1 cellular context compared by ENCODE assay signal in genomic region chr7:134432296-134433152, GRCh38.
TF ChIP-seq lines count a peak whose summit lies in the region.

No MANE protein-coding gene starts in this region.

TF ChIP-seq in HepG2, 621 proteins besides CTCF, POLR2A, EP300 and RAD21 (continued from another document and continues in another):
- TF ChIP-seq REST (IDR thresholded peaks at IDR 0.05; ENCODE audit: borderline replicate concordance in 1 of 2, low read depth in 1 of 2, low read length in 2 of 2) (no peak), FOXP4 (CRISPR knock-in tag; IDR thresholded peaks at IDR 0.05) (no peak), HNRNPK (IDR thresholded peaks at IDR 0.05; ENCODE audit: low read depth, low read length, poor library complexity, severe bottlenecking) (no peak), STAT6 (CRISPR knock-in tag; IDR thresholded peaks at IDR 0.05; ENCODE audit: borderline replicate concordance) (peak; percentile 71; the same call in 1 of the 2 replicates), BORCS8-MEF2B (CRISPR knock-in tag; IDR thresholded peaks at IDR 0.05) (no peak), ADNP (CRISPR knock-in tag; IDR thresholded peaks at IDR 0.05) (no peak), ATF7 (IDR thresholded peaks at IDR 0.05) (no peak), ATF7 (CRISPR knock-in tag; IDR thresholded peaks at IDR 0.05) (no peak), HCFC1 (IDR thresholded peaks at IDR 0.05; ENCODE audit: low read depth, low read length) (no peak), ARID4A (CRISPR knock-in tag; IDR thresholded peaks at IDR 0.05; ENCODE audit: borderline replicate concordance) (peak; percentile 71; the same call in 1 of the 2 replicates), DRAP1 (CRISPR knock-in tag; IDR thresholded peaks at IDR 0.05) (peak; percentile 48), ZNF264 (CRISPR knock-in tag; IDR thresholded peaks at IDR 0.05) (no peak), E2F5 (CRISPR knock-in tag; conservative IDR thresholded peaks at IDR 0.05) (no peak), RFX1 (IDR thresholded peaks at IDR 0.05) (no peak), CENPX (CRISPR knock-in tag; IDR thresholded peaks at IDR 0.05) (no peak), ZNF646 (CRISPR knock-in tag; IDR thresholded peaks at IDR 0.05) (no peak), CBX5 (CRISPR knock-in tag; IDR thresholded peaks at IDR 0.05; ENCODE audit: borderline replicate concordance) (no peak; the same call in 1 of the 2 replicates), ZNF275 (CRISPR knock-in tag; IDR thresholded peaks at IDR 0.05; ENCODE audit: borderline replicate concordance) (no peak), HOXA3 (CRISPR knock-in tag; IDR thresholded peaks at IDR 0.05) (peak; percentile 62; the same call in 1 of the 2 replicates), ZNF20 (CRISPR knock-in tag; IDR thresholded peaks at IDR 0.05) (no peak), CCAR2 (optimal IDR thresholded peaks at IDR 0.05; ENCODE audit: low read depth, low read length) (no peak), ZNF674 (CRISPR knock-in tag; IDR thresholded peaks at IDR 0.05; ENCODE audit: low read depth) (no peak), NPAS2 (CRISPR knock-in tag; IDR thresholded peaks at IDR 0.05; ENCODE audit: borderline replicate concordance) (no peak), DNMT1 (CRISPR knock-in tag; IDR thresholded peaks at IDR 0.05) (no peak), ZSCAN30 (CRISPR knock-in tag; IDR thresholded peaks at IDR 0.05) (no peak), ZNF710 (CRISPR knock-in tag; IDR thresholded peaks at IDR 0.05; ENCODE audit: borderline replicate concordance) (peak; percentile 68; the same call in 1 of the 2 replicates), GTF3A (CRISPR knock-in tag; conservative IDR thresholded peaks at IDR 0.05) (no peak), FOXO1 (CRISPR knock-in tag; IDR thresholded peaks at IDR 0.05) (peak; percentile 39; the same call in 1 of the 2 replicates), NFE2 (CRISPR knock-in tag; IDR thresholded peaks at IDR 0.05) (no peak), REXO4 (CRISPR knock-in tag; IDR thresholded peaks at IDR 0.05; ENCODE audit: borderline replicate concordance) (no peak)
